ENCODE assay signal across 1 cellular context in genomic region chr2:183037281-183037659, GRCh38.
TF ChIP-seq lines count a peak whose summit lies in the region.

No MANE protein-coding gene starts in this region.

TF ChIP-seq in HepG2, 621 proteins besides CTCF, POLR2A, EP300 and RAD21 (continued from another document):
- TF ChIP-seq PRDM4 (CRISPR knock-in tag; IDR thresholded peaks at IDR 0.05; ENCODE audit: borderline replicate concordance): no peak
- peak; percentile 59; the same call in 1 of the 2 replicates for TF ChIP-seq ZNF629 (CRISPR knock-in tag; conservative IDR thresholded peaks at IDR 0.05)
- 0 out of 2 replicates have a peak, but pooled peaks have one; percentile 6 for TF ChIP-seq ZNF784 (CRISPR knock-in tag; IDR thresholded peaks at IDR 0.05; ENCODE audit: borderline replicate concordance)
- TF ChIP-seq ZBED4 (CRISPR knock-in tag; IDR thresholded peaks at IDR 0.05; ENCODE audit: borderline replicate concordance): peak; percentile 18; the same call in 1 of the 2 replicates
- no peak for TF ChIP-seq DNMT1 (CRISPR knock-in tag; IDR thresholded peaks at IDR 0.05)
- TF ChIP-seq HNRNPUL1 (IDR thresholded peaks at IDR 0.05; ENCODE audit: low read depth, low read length): no peak
- TF ChIP-seq MEIS2 (CRISPR knock-in tag; IDR thresholded peaks at IDR 0.05): no peak
- no peak for TF ChIP-seq CBX5 (CRISPR knock-in tag; IDR thresholded peaks at IDR 0.05; ENCODE audit: borderline replicate concordance)
- no peak for TF ChIP-seq ZNF318 (CRISPR knock-in tag; IDR thresholded peaks at IDR 0.05)
- 0 out of 2 replicates have a peak, but pooled peaks have one; percentile 5 for TF ChIP-seq ZNF331 (CRISPR knock-in tag; IDR thresholded peaks at IDR 0.05)
- TF ChIP-seq ARID5B (CRISPR knock-in tag; IDR thresholded peaks at IDR 0.05): 0 out of 2 replicates have a peak, but pooled peaks have one; percentile 3
- TF ChIP-seq FOSL2 (CRISPR knock-in tag; IDR thresholded peaks at IDR 0.05): peak; percentile 25; the same call in 1 of the 2 replicates
- TF ChIP-seq KMT2B (CRISPR knock-in tag; IDR thresholded peaks at IDR 0.05): 0 out of 2 replicates have a peak, but pooled peaks have one; percentile 14
- TF ChIP-seq ZNF367 (CRISPR knock-in tag; IDR thresholded peaks at IDR 0.05; ENCODE audit: borderline replicate concordance): no peak
- TF ChIP-seq ZNF878 (CRISPR knock-in tag; IDR thresholded peaks at IDR 0.05): 0 out of 2 replicates have a peak, but pooled peaks have one; percentile 20
- TF ChIP-seq FOXM1 (CRISPR knock-in tag; IDR thresholded peaks at IDR 0.05): no peak
- TF ChIP-seq SAP130 (CRISPR knock-in tag; IDR thresholded peaks at IDR 0.05; ENCODE audit: low read depth): peak; percentile 26; the same call in 1 of the 2 replicates
- 0 out of 2 replicates have a peak, but pooled peaks have one; percentile 13 for TF ChIP-seq IRF2 (CRISPR knock-in tag; IDR thresholded peaks at IDR 0.05)
